In genomic region chrY:19015854-19016253, GRCh38 we compare ENCODE assay signal across 15 cellular contexts.
DNase-seq lines count a peak whose midpoint lies in the region; ATAC-seq and TF ChIP-seq lines count a peak whose summit lies in the region.
"Had no signal": no experiment of that assay in that cellular context is flagged by ENCODE, and none has a peak within 500 bp of the region (broad histone marks: within the 10 kb centered on the region; RNA-seq: fewer than 3 reads in every experiment).

No MANE protein-coding gene starts in this region.

- DNase-seq in COR-L47 (lab: John Stamatoyannopoulos, UW) (peak; percentile 4), NCI-H460 (ENCODE audit: extremely low read depth, low read depth) (peak; percentile 12), foreskin keratinocyte (peak in 1 of 2 donors; percentile 33)
- no peak for DNase-seq in activated T-helper 2 cell treated with anti-CD3 and anti-CD28 coated beads, Interferon-gamma antibody, Interleukin-2, Interleukin-4, amounts not matched to agents 10 μg/mL and 5 μg/mL and 100 μg/mL, durations not matched to agents 14 hours and 24 hours and 36 hours (ENCODE audit: low spot score)
- DNase-seq: activated CD4-positive, alpha-beta T cell treated with anti-CD3 and anti-CD28 coated beads, Interleukin-2, amount 10 ng/mL, durations not matched to agents 7 days and 5 days; NCI-H226; SJCRH30; T-helper 9 cell had no signal

- no peak overlapping the region for H3K4me3 Mint-ChIP-seq in activated T-helper 2 cell treated with anti-CD3 and anti-CD28 coated beads, Interferon-gamma antibody, Interleukin-2, Interleukin-4, amounts not matched to agents 10 μg/mL and 5 μg/mL and 100 μg/mL, durations not matched to agents 14 hours and 24 hours and 36 hours (ENCODE audit: low read depth)
- H3K4me3 Mint-ChIP-seq: activated CD4-positive, alpha-beta T cell treated with anti-CD3 and anti-CD28 coated beads, Interleukin-2, amount 10 ng/mL, durations not matched to agents 7 days and 5 days; activated T-helper 1 cell treated with anti-CD3 and anti-CD28 coated beads, Interleukin-12 subunit alpha, Interleukin-12 subunit beta, Interleukin-2, Interleukin-4 antibody, amounts not matched to agents 30 ng/mL and 10 ng/mL and 1 ng/mL, durations not matched to agents 14 hours and 24 hours and 36 hours; CD14-positive monocyte; stimulated activated naive CD8-positive, alpha-beta T cell treated with anti-CD3 and anti-CD28 coated beads, Interleukin-15, Interleukin-2, amounts not matched to agents 100 ng/mL and 50 ng/mL, for 24 hours had no signal

- TF ChIP-seq CTCF in GM12872 (IDR thresholded peaks at IDR 0.05; ENCODE audit: insufficient read depth, low read depth, low read length) (0 out of 3 replicates have a peak, but pooled peaks have one; percentile 23), foreskin keratinocyte (conservative IDR thresholded peaks at IDR 0.05) (peak; percentile 46)

- H3K27me3 ChIP-seq in foreskin keratinocyte: no peaks in the 10 kb centered on the region
- H3K27me3 ChIP-seq: SJCRH30 had no signal

- H3K27me3 Mint-ChIP-seq in activated T-helper 2 cell treated with anti-CD3 and anti-CD28 coated beads, Interferon-gamma antibody, Interleukin-2, Interleukin-4, amounts not matched to agents 10 μg/mL and 5 μg/mL and 100 μg/mL, durations not matched to agents 14 hours and 24 hours and 36 hours (ENCODE audit: low read depth): no peaks in the 10 kb centered on the region
- H3K27me3 Mint-ChIP-seq: activated CD4-positive, alpha-beta T cell treated with anti-CD3 and anti-CD28 coated beads, Interleukin-2, amount 10 ng/mL, durations not matched to agents 7 days and 5 days; stimulated activated naive CD8-positive, alpha-beta T cell treated with anti-CD3 and anti-CD28 coated beads, Interleukin-15, Interleukin-2, amounts not matched to agents 100 ng/mL and 50 ng/mL, for 24 hours had no signal

- peak; percentile 72 for ATAC-seq in foreskin keratinocyte
- no peak for ATAC-seq in HG03354 (IDR thresholded peaks at IDR 0.05; ENCODE audit: poor library complexity, severe bottlenecking, unreplicated experiment)
- ATAC-seq in GM21723 (IDR thresholded peaks at IDR 0.05; ENCODE audit: unreplicated experiment): no peak

- H3K27ac ChIP-seq in foreskin keratinocyte: no peak overlapping the region
- H3K27ac ChIP-seq: parathyroid adenoma, SJCRH30 had no signal

- H3K36me3 Mint-ChIP-seq in activated T-helper 2 cell treated with anti-CD3 and anti-CD28 coated beads, Interferon-gamma antibody, Interleukin-2, Interleukin-4, amounts not matched to agents 10 μg/mL and 5 μg/mL and 100 μg/mL, durations not matched to agents 14 hours and 24 hours and 36 hours (ENCODE audit: low read depth): no peaks in the 10 kb centered on the region

- intact Hi-C loops in activated T-helper 2 cell treated with anti-CD3 and anti-CD28 coated beads, Interferon-gamma antibody, Interleukin-2, Interleukin-4, amounts not matched to agents 10 μg/mL and 5 μg/mL and 100 μg/mL, durations not matched to agents 14 hours and 24 hours and 36 hours (cut with micrococcal nuclease): loop anchor here (10.0 kb wide), 1 partner anchor 59 kb away; no protein-coding TSS in a partner anchor

- peaks cover 11% of the 10 kb centered on the region for H3K4me1 Mint-ChIP-seq in activated T-helper 2 cell treated with anti-CD3 and anti-CD28 coated beads, Interferon-gamma antibody, Interleukin-2, Interleukin-4, amounts not matched to agents 10 μg/mL and 5 μg/mL and 100 μg/mL, durations not matched to agents 14 hours and 24 hours and 36 hours (ENCODE audit: low read depth)
- H3K4me1 Mint-ChIP-seq: CD14-positive monocyte had no signal

- H3K9me3 Mint-ChIP-seq in activated T-helper 2 cell treated with anti-CD3 and anti-CD28 coated beads, Interferon-gamma antibody, Interleukin-2, Interleukin-4, amounts not matched to agents 10 μg/mL and 5 μg/mL and 100 μg/mL, durations not matched to agents 14 hours and 24 hours and 36 hours: no peaks in the 10 kb centered on the region
- H3K9me3 Mint-ChIP-seq: activated CD4-positive, alpha-beta T cell treated with anti-CD3 and anti-CD28 coated beads, Interleukin-2, amount 10 ng/mL, durations not matched to agents 7 days and 5 days; activated T-helper 1 cell treated with anti-CD3 and anti-CD28 coated beads, Interleukin-12 subunit alpha, Interleukin-12 subunit beta, Interleukin-2, Interleukin-4 antibody, amounts not matched to agents 30 ng/mL and 10 ng/mL and 1 ng/mL, durations not matched to agents 14 hours and 24 hours and 36 hours; CD14-positive monocyte; stimulated activated naive CD8-positive, alpha-beta T cell treated with anti-CD3 and anti-CD28 coated beads, Interleukin-15, Interleukin-2, amounts not matched to agents 100 ng/mL and 50 ng/mL, for 24 hours had no signal

- no peak overlapping the region for H3K27ac Mint-ChIP-seq in activated T-helper 2 cell treated with anti-CD3 and anti-CD28 coated beads, Interferon-gamma antibody, Interleukin-2, Interleukin-4, amounts not matched to agents 10 μg/mL and 5 μg/mL and 100 μg/mL, durations not matched to agents 14 hours and 24 hours and 36 hours
- H3K27ac Mint-ChIP-seq: activated CD4-positive, alpha-beta T cell treated with anti-CD3 and anti-CD28 coated beads, Interleukin-2, amount 10 ng/mL, durations not matched to agents 7 days and 5 days; activated T-helper 1 cell treated with anti-CD3 and anti-CD28 coated beads, Interleukin-12 subunit alpha, Interleukin-12 subunit beta, Interleukin-2, Interleukin-4 antibody, amounts not matched to agents 30 ng/mL and 10 ng/mL and 1 ng/mL, durations not matched to agents 14 hours and 24 hours and 36 hours; CD14-positive monocyte; stimulated activated naive CD8-positive, alpha-beta T cell treated with anti-CD3 and anti-CD28 coated beads, Interleukin-15, Interleukin-2, amounts not matched to agents 100 ng/mL and 50 ng/mL, for 24 hours had no signal

- no peaks in the 10 kb centered on the region for H3K4me1 ChIP-seq in foreskin keratinocyte
- H3K4me1 ChIP-seq: parathyroid adenoma, SJCRH30 had no signal
